1 cellular context compared by ENCODE assay signal in genomic region chr9:133691191-133691590, GRCh38.
TF ChIP-seq lines count a peak whose summit lies in the region.

No MANE protein-coding gene starts in this region.

TF ChIP-seq in H1, 55 proteins besides CTCF, POLR2A, EP300 and RAD21:
- TF ChIP-seq HDAC6 (IDR thresholded peaks at IDR 0.05; ENCODE audit: low read depth, low read length) (no peak), SP2 (IDR thresholded peaks at IDR 0.05; ENCODE audit: low read length) (no peak), CBX8 (IDR thresholded peaks at IDR 0.05; ENCODE audit: borderline replicate concordance, low read depth, low read length) (no peak), PHF8 (conservative IDR thresholded peaks at IDR 0.05; ENCODE audit: low read depth, low read length) (no peak), SRF (IDR thresholded peaks at IDR 0.05; ENCODE audit: low read depth, low read length) (no peak), POLR2AphosphoS5 (IDR thresholded peaks at IDR 0.05; ENCODE audit: low read depth, low read length) (no peak), EZH2 (IDR thresholded peaks at IDR 0.05; ENCODE audit: low read depth, low read length, severe bottlenecking) (no peak), GABPA (IDR thresholded peaks at IDR 0.05; ENCODE audit: borderline replicate concordance, insufficient read depth, low read length) (no peak), USF2 (IDR thresholded peaks at IDR 0.05; ENCODE audit: low read length) (no peak)
